ENCODE assay signal across 1 cellular context in genomic region chr19:10764340-10764894, GRCh38.
TF ChIP-seq lines count a peak whose summit lies in the region.

No MANE protein-coding gene starts in this region.

TF ChIP-seq in HepG2, 621 proteins besides CTCF, POLR2A, EP300 and RAD21 (continued from another document and continues in another):
- TF ChIP-seq, protein P1, sequence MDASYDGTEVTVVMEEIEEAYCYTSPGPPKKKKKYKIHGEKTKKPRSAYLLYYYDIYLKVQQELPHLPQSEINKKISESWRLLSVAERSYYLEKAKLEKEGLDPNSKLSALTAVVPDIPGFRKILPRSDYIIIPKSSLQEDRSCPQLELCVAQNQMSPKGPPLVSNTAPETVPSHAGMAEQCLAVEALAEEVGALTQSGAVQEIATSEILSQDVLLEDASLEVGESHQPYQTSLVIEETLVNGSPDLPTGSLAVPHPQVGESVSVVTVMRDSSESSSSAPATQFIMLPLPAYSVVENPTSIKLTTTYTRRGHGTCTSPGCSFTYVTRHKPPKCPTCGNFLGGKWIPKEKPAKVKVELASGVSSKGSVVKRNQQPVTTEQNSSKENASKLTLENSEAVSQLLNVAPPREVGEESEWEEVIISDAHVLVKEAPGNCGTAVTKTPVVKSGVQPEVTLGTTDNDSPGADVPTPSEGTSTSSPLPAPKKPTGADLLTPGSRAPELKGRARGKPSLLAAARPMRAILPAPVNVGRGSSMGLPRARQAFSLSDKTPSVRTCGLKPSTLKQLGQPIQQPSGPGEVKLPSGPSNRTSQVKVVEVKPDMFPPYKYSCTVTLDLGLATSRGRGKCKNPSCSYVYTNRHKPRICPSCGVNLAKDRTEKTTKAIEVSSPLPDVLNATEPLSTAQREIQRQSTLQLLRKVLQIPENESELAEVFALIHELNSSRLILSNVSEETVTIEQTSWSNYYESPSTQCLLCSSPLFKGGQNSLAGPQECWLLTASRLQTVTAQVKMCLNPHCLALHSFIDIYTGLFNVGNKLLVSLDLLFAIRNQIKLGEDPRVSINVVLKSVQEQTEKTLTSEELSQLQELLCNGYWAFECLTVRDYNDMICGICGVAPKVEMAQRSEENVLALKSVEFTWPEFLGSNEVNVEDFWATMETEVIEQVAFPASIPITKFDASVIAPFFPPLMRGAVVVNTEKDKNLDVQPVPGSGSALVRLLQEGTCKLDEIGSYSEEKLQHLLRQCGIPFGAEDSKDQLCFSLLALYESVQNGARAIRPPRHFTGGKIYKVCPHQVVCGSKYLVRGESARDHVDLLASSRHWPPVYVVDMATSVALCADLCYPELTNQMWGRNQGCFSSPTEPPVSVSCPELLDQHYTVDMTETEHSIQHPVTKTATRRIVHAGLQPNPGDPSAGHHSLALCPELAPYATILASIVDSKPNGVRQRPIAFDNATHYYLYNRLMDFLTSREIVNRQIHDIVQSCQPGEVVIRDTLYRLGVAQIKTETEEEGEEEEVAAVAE (CRISPR knock-in tag; IDR thresholded peaks at IDR 0.05; ENCODE audit: borderline replicate concordance), result peak; percentile 77
- TF ChIP-seq KDM2A (CRISPR knock-in tag; IDR thresholded peaks at IDR 0.05; ENCODE audit: borderline replicate concordance, low read depth), result peak; percentile 86
- no peak; the same call in 1 of the 2 replicates for TF ChIP-seq ZNF558 (CRISPR knock-in tag; IDR thresholded peaks at IDR 0.05; ENCODE audit: borderline replicate concordance)
- TF ChIP-seq ZNF260 (CRISPR knock-in tag; IDR thresholded peaks at IDR 0.05; ENCODE audit: borderline replicate concordance, low read depth), result no peak
- TF ChIP-seq SMAD3 (CRISPR knock-in tag; IDR thresholded peaks at IDR 0.05), result peak; percentile 78
- peak; percentile 97 for TF ChIP-seq PAXIP1 (CRISPR knock-in tag; conservative IDR thresholded peaks at IDR 0.05)
- TF ChIP-seq ZFP90 (CRISPR knock-in tag; IDR thresholded peaks at IDR 0.05; ENCODE audit: borderline replicate concordance), result peak; percentile 36; the same call in 1 of the 2 replicates
- TF ChIP-seq YEATS2 (CRISPR knock-in tag; IDR thresholded peaks at IDR 0.05; ENCODE audit: borderline replicate concordance), result peak; percentile 81; the same call in 1 of the 2 replicates
- peak; percentile 44; the same call in 1 of the 2 replicates for TF ChIP-seq ZNF12 (CRISPR knock-in tag; IDR thresholded peaks at IDR 0.05)
- no peak for TF ChIP-seq ZNF713 (CRISPR knock-in tag; IDR thresholded peaks at IDR 0.05)
- TF ChIP-seq ZMYM2 (CRISPR knock-in tag; IDR thresholded peaks at IDR 0.05), result peak; percentile 59; the same call in 1 of the 2 replicates
- TF ChIP-seq ZFAT (CRISPR knock-in tag; conservative IDR thresholded peaks at IDR 0.05), result no peak
- TF ChIP-seq ZFX (CRISPR knock-in tag; IDR thresholded peaks at IDR 0.05; ENCODE audit: low read depth), result peak; percentile 79
- TF ChIP-seq TAF15 (IDR thresholded peaks at IDR 0.05; ENCODE audit: low read depth, low read length, poor library complexity, severe bottlenecking), result no peak
- TF ChIP-seq SAP130 (CRISPR knock-in tag; IDR thresholded peaks at IDR 0.05; ENCODE audit: low read depth), result peak; percentile 97
- TF ChIP-seq ZNF331 (CRISPR knock-in tag; IDR thresholded peaks at IDR 0.05), result peak; percentile 95
- TF ChIP-seq TBL1XR1 (IDR thresholded peaks at IDR 0.05; ENCODE audit: borderline replicate concordance, low read length, partially characterized antibody), result peak; percentile 100
- TF ChIP-seq, protein P2, sequence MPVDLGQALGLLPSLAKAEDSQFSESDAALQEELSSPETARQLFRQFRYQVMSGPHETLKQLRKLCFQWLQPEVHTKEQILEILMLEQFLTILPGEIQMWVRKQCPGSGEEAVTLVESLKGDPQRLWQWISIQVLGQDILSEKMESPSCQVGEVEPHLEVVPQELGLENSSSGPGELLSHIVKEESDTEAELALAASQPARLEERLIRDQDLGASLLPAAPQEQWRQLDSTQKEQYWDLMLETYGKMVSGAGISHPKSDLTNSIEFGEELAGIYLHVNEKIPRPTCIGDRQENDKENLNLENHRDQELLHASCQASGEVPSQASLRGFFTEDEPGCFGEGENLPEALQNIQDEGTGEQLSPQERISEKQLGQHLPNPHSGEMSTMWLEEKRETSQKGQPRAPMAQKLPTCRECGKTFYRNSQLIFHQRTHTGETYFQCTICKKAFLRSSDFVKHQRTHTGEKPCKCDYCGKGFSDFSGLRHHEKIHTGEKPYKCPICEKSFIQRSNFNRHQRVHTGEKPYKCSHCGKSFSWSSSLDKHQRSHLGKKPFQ (CRISPR knock-in tag; IDR thresholded peaks at IDR 0.05; ENCODE audit: insufficient replicate concordance), result peak; percentile 98
- TF ChIP-seq ZNF329 (CRISPR knock-in tag; IDR thresholded peaks at IDR 0.05; ENCODE audit: low read depth), result no peak
- TF ChIP-seq ZNF282 (IDR thresholded peaks at IDR 0.05; ENCODE audit: partially characterized antibody), result no peak
- no peak for TF ChIP-seq HOXA9 (CRISPR knock-in tag; IDR thresholded peaks at IDR 0.05; ENCODE audit: borderline replicate concordance)
- TF ChIP-seq ZNF878 (CRISPR knock-in tag; IDR thresholded peaks at IDR 0.05), result no peak
- TF ChIP-seq ZNF720 (CRISPR knock-in tag; IDR thresholded peaks at IDR 0.05), result no peak
- peak; percentile 63 for TF ChIP-seq KMT2B (CRISPR knock-in tag; IDR thresholded peaks at IDR 0.05)
- TF ChIP-seq ZNF639 (CRISPR knock-in tag; conservative IDR thresholded peaks at IDR 0.05), result no peak; the same call in 1 of the 2 replicates
- peak; percentile 63 for TF ChIP-seq CCAR2 (optimal IDR thresholded peaks at IDR 0.05; ENCODE audit: low read depth, low read length)
- TF ChIP-seq CEBPB (IDR thresholded peaks at IDR 0.05; ENCODE audit: borderline replicate concordance, low read depth, low read length), result no peak
- TF ChIP-seq ZNF414 (CRISPR knock-in tag; IDR thresholded peaks at IDR 0.05), result peak; percentile 45; the same call in 1 of the 2 replicates
- 0 out of 2 replicates have a peak, but pooled peaks have one; percentile 65 for TF ChIP-seq RFXAP (CRISPR knock-in tag; IDR thresholded peaks at IDR 0.05; ENCODE audit: borderline replicate concordance)
- no peak for TF ChIP-seq ZFP62 (CRISPR knock-in tag; IDR thresholded peaks at IDR 0.05)
- TF ChIP-seq RBAK (CRISPR knock-in tag; IDR thresholded peaks at IDR 0.05), result no peak
- no peak for TF ChIP-seq ZNF33A (CRISPR knock-in tag; IDR thresholded peaks at IDR 0.05; ENCODE audit: borderline replicate concordance)
- peak; percentile 74 for TF ChIP-seq CEBPG (CRISPR knock-in tag; IDR thresholded peaks at IDR 0.05)
- TF ChIP-seq ZNF530 (CRISPR knock-in tag; IDR thresholded peaks at IDR 0.05; ENCODE audit: low read depth), result no peak
- no peak for TF ChIP-seq ZNF660 (CRISPR knock-in tag; IDR thresholded peaks at IDR 0.05; ENCODE audit: borderline replicate concordance, low read depth)
- TF ChIP-seq SRSF1 (optimal IDR thresholded peaks at IDR 0.05; ENCODE audit: low read depth, low read length), result no peak
- no peak for TF ChIP-seq ZNF256 (CRISPR knock-in tag; conservative IDR thresholded peaks at IDR 0.05)
- TF ChIP-seq, protein P3, sequence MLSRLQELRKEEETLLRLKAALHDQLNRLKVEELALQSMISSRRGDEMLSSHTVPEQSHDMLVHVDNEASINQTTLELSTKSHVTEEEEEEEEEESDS (CRISPR knock-in tag; IDR thresholded peaks at IDR 0.05; ENCODE audit: borderline replicate concordance), result no peak
- TF ChIP-seq XRCC5 (optimal IDR thresholded peaks at IDR 0.05; ENCODE audit: low read length), result peak; percentile 70
- no peak; the same call in 1 of the 2 replicates for TF ChIP-seq ZSCAN5A (CRISPR knock-in tag; IDR thresholded peaks at IDR 0.05; ENCODE audit: borderline replicate concordance)
- TF ChIP-seq, protein P4, sequence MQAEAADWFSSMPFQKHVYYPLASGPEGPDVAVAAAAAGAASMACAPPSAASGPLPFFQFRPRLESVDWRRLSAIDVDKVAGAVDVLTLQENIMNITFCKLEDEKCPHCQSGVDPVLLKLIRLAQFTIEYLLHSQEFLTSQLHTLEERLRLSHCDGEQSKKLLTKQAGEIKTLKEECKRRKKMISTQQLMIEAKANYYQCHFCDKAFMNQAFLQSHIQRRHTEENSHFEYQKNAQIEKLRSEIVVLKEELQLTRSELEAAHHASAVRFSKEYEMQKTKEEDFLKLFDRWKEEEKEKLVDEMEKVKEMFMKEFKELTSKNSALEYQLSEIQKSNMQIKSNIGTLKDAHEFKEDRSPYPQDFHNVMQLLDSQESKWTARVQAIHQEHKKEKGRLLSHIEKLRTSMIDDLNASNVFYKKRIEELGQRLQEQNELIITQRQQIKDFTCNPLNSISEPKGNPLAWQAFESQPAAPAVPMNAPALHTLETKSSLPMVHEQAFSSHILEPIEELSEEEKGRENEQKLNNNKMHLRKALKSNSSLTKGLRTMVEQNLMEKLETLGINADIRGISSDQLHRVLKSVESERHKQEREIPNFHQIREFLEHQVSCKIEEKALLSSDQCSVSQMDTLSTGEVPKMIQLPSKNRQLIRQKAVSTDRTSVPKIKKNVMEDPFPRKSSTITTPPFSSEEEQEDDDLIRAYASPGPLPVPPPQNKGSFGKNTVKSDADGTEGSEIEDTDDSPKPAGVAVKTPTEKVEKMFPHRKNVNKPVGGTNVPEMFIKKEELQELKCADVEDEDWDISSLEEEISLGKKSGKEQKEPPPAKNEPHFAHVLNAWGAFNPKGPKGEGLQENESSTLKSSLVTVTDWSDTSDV (CRISPR knock-in tag; IDR thresholded peaks at IDR 0.05), result no peak
- peak; percentile 97 for TF ChIP-seq ZNF746 (CRISPR knock-in tag; IDR thresholded peaks at IDR 0.05)
- TF ChIP-seq FOXP1 (IDR thresholded peaks at IDR 0.05), result no peak
- TF ChIP-seq FOXP1 (CRISPR knock-in tag; IDR thresholded peaks at IDR 0.05), result peak; percentile 76
- no peak; the same call in 1 of the 2 replicates for TF ChIP-seq ZNF597 (CRISPR knock-in tag; IDR thresholded peaks at IDR 0.05)
- TF ChIP-seq, protein P5, sequence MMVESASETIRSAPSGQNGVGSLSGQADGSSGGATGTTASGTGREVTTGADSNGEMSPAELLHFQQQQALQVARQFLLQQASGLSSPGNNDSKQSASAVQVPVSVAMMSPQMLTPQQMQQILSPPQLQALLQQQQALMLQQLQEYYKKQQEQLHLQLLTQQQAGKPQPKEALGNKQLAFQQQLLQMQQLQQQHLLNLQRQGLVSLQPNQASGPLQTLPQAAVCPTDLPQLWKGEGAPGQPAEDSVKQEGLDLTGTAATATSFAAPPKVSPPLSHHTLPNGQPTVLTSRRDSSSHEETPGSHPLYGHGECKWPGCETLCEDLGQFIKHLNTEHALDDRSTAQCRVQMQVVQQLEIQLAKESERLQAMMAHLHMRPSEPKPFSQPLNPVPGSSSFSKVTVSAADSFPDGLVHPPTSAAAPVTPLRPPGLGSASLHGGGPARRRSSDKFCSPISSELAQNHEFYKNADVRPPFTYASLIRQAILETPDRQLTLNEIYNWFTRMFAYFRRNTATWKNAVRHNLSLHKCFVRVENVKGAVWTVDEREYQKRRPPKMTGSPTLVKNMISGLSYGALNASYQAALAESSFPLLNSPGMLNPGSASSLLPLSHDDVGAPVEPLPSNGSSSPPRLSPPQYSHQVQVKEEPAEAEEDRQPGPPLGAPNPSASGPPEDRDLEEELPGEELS (CRISPR knock-in tag; IDR thresholded peaks at IDR 0.05), result peak; percentile 88
